7 cellular contexts compared by ENCODE assay signal in genomic region chrX:41085883-41086626, GRCh38. TPM values are rescaled to one million over a fixed set of nuclear protein-coding genes. Genes with fewer than 3 reads are reported as not detected.
DNase-seq lines count a peak whose midpoint lies in the region; ATAC-seq, FAIRE-seq and TF ChIP-seq lines count a peak whose summit lies in the region.

No MANE protein-coding gene starts in this region.

- no peaks in the 10 kb centered on the region for H3K9me3 Mint-ChIP-seq in neural crest cell

- H3K27me3 Mint-ChIP-seq in neural crest cell (ENCODE audit: low read depth): no peaks in the 10 kb centered on the region

- H3K4me1 Mint-ChIP-seq in neural crest cell: peaks cover 28% of the 10 kb centered on the region

- peaks cover 30% of the 10 kb centered on the region for H3K36me3 ChIP-seq in OCI-LY7 (ENCODE audit: insufficient read depth, low read length)
- no peaks in the 10 kb centered on the region for H3K36me3 ChIP-seq in testis (ENCODE audit: low read depth, missing control alignments)

- 0% methylated on average over 33 of the region's 71 CpGs; no CpG with 5 or more reads in 1 of the 2 donors for WGBS in testis, 2 donors

- CTCF ChIA-PET in OCI-LY7 (lab: Charles Lee; ENCODE audit: unreplicated experiment): no interaction called here

- H3K4me3 ChIP-seq in OCI-LY7 (ENCODE audit: low read depth, low read length, poor library complexity, severe bottlenecking): peak overlapping the region; percentile 97
- peak overlapping the region; percentile 88 for H3K4me3 ChIP-seq in fibroblast of villous mesenchyme (ENCODE audit: low read depth, low read length)
- peak overlapping the region; percentile 77 to 94 for H3K4me3 ChIP-seq in testis

- H4K20me1 ChIP-seq in OCI-LY7 (ENCODE audit: insufficient read depth, low read length): peaks cover 32% of the 10 kb centered on the region

- peak overlapping the region; percentile 89 for H3K4me3 Mint-ChIP-seq in neural crest cell

- H3K9me3 ChIP-seq in OCI-LY7 (ENCODE audit: low read length): no peaks in the 10 kb centered on the region
- H3K9me3 ChIP-seq in testis: no peaks in the 10 kb centered on the region

- ATAC-seq in HG02642 (IDR thresholded peaks at IDR 0.05; ENCODE audit: poor library complexity, unreplicated experiment): peak; percentile 17

- TF ChIP-seq CTCF in OCI-LY7 (conservative IDR thresholded peaks at IDR 0.05; ENCODE audit: low read length) (no peak), fibroblast of villous mesenchyme (IDR thresholded peaks at IDR 0.05; ENCODE audit: insufficient read depth, low read depth, low read length) (no peak), neural crest cell (conservative IDR thresholded peaks at IDR 0.05) (no peak), testis (IDR thresholded peaks at IDR 0.05) (no peak)

- no TSS peak for BruUV-seq in OCI-LY7 (replicated peaks; lab: Mats Ljungman, UMichigan)

- H3K9me2 ChIP-seq in OCI-LY7 (ENCODE audit: insufficient read depth, low read length): no peaks in the 10 kb centered on the region

- H3K27ac ChIP-seq in OCI-LY7 (ENCODE audit: low read depth, low read length, poor library complexity, severe bottlenecking): peak overlapping the region; percentile 95
- peak overlapping the region; percentile 97 for H3K27ac ChIP-seq in testis

- POLR2A ChIA-PET in OCI-LY7 (lab: Charles Lee): interaction anchor here (1.0 to 1.3 kb wide), 2 partner anchors 26 to 94 kb away, joined by 3 read pairs; no protein-coding TSS in a partner anchor

- peaks cover 46% of the 10 kb centered on the region for H3K4me1 ChIP-seq in OCI-LY7 (ENCODE audit: insufficient read depth, low read length, poor library complexity, severe bottlenecking)
- H3K4me1 ChIP-seq in testis: no peaks in the 10 kb centered on the region

- TF ChIP-seq POLR2A in GM12892 (IDR thresholded peaks at IDR 0.05; ENCODE audit: low read depth, low read length) (peak; percentile 25; the same call in 1 of the 2 replicates), testis (IDR thresholded peaks at IDR 0.05) (no peak)

- peak overlapping the region; percentile 43 for H3K27ac Mint-ChIP-seq in neural crest cell (ENCODE audit: unreplicated experiment)

- no peak overlapping the region for H2AFZ ChIP-seq in OCI-LY7 (ENCODE audit: low read length)

- peaks cover 5% of the 10 kb centered on the region for H3K36me3 Mint-ChIP-seq in neural crest cell (ENCODE audit: low read depth)

- intact Hi-C loops in OCI-LY7 (cut with micrococcal nuclease; ENCODE audit: unreplicated experiment) (loop anchor here (2.0 to 10.0 kb wide), 5 partner anchors 29 to 501 kb away; partner anchors contain the start of genes ATP6AP2, CXorf38 and DDX3X), testis (cut with DNase I; ENCODE audit: low total_unique reads) (no loop called here)

- no peaks in the 10 kb centered on the region for H3K27me3 ChIP-seq in testis

- peak; percentile 27 for DNase-seq in GM12892 (ENCODE audit: insufficient read length)
- DNase-seq in OCI-LY7 (ENCODE audit: low spot score): peak; percentile 45
- DNase-seq in activated effector memory CD4-positive, alpha-beta T cell treated with anti-CD3 and anti-CD28 coated beads, Interleukin-2, amount 50 U/mL, for 16 hours: peak; percentile 80
- DNase-seq in fibroblast of villous mesenchyme (ENCODE audit: low read depth): peak; percentile 52
- DNase-seq in neural crest cell (ENCODE audit: low read depth, low spot score): peak; percentile 25
- DNase-seq in testis: peak; percentile 56

- peak; percentile 97 for FAIRE-seq in GM12892 (lab: Jason Lieb, UNC)

- peaks cover 61% of the 10 kb centered on the region for H3K79me2 ChIP-seq in OCI-LY7 (ENCODE audit: insufficient read depth, low read depth, low read length)

- H3K4me2 ChIP-seq in OCI-LY7 (ENCODE audit: low read length): peak overlapping the region; percentile 80

RNA-seq across cellular contexts. Expression of gene USP9X, which starts 0.8 kb away (rescaled TPM):
- polyA plus RNA-seq in GM12892 (2012; ENCODE audit: missing spikeins): 30.4 TPM
- 32.2 and 38.0 TPM in 2 replicates for total RNA-seq in OCI-LY7 (2014; rRNA removed; shearing (Covaris generic))
- total RNA-seq in OCI-LY7 (2022) (58.5 and 67.9 TPM in 2 replicates), fibroblast of villous mesenchyme (176 and 180 TPM in 2 replicates), neural crest cell (60.0 and 62.2 TPM in 2 replicates), testis (100 to 1,000 TPM; 135 to 161 TPM)
- polyA plus RNA-seq in testis (ENCODE audit: insufficient read depth, low read depth, low replicate concordance): 50.8 TPM

Comparison
In these comparisons a context has a peak if more than half of its experiments do, and no peak if none do; other contexts are left out.
1. Peak in every context shown above with its lines: DNase-seq, ATAC-seq, H3K4me3 ChIP-seq and H3K27ac ChIP-seq.
2. DNase-seq: peak in every context shown above with its lines; median percentile 80 in activated effector memory CD4-positive, alpha-beta T cell treated with anti-CD3 and anti-CD28 coated beads, Interleukin-2, amount 50 U/mL, for 16 hours; 56 in testis; 52 in fibroblast of villous mesenchyme; 45 in OCI-LY7; 27 in GM12892; 25 in neural crest cell.